In genomic region chr2:102141011-102141914, GRCh38 we compare ENCODE assay signal across 9 cellular contexts. TPM values are rescaled to one million over a fixed set of nuclear protein-coding genes. Genes with fewer than 3 reads are reported as not detected.
DNase-seq lines count a peak whose midpoint lies in the region; TF ChIP-seq lines count a peak whose summit lies in the region.
"Had no signal": no experiment of that assay in that cellular context is flagged by ENCODE, and none has a peak within 500 bp of the region (broad histone marks: within the 10 kb centered on the region; RNA-seq: fewer than 3 reads in every experiment).

No MANE protein-coding gene starts in this region.

- intact Hi-C loops in tibial artery (cut with DNase I; ENCODE audit: low total_unique reads): loop anchor here (10.0 kb wide), 1 partner anchor 76 kb away; no protein-coding TSS in a partner anchor

- no peak for TF ChIP-seq CTCF in tibial artery (IDR thresholded peaks at IDR 0.05)

- peak overlapping the region; percentile 79 to 85 for H3K18ac ChIP-seq in mesenchymal stem cell (ENCODE audit: low read depth in 1 of 2, low read length in 2 of 2)

- 63% methylated on average over 12 of the region's 13 CpGs for whole genome bisulfite sequencing in mesenchymal stem cell

- H3K14ac ChIP-seq in mesenchymal stem cell (ENCODE audit: low read length in 2 of 2): no peak overlapping the region

- peaks cover 17% of the 10 kb centered on the region for H3K9me3 ChIP-seq in mesenchymal stem cell (ENCODE audit: control insufficient read depth, low read length)
- peaks cover 0 to 12% (median 12%) of the 10 kb centered on the region in 3 donors for H3K9me3 ChIP-seq in tibial artery

- H3K27ac Mint-ChIP-seq in activated T-cell treated with anti-CD3 and anti-CD28 coated beads, Interleukin-2, amount 50 U/mL, for 24 hours: peak overlapping the region; percentile 26
- no peak overlapping the region for H3K27ac Mint-ChIP-seq in activated naive CD8-positive, alpha-beta T cell treated with anti-CD3 and anti-CD28 coated beads for 36 hours

- no peak overlapping the region for H3K4me2 ChIP-seq in mesenchymal stem cell (ENCODE audit: low read length, poor library complexity, severe bottlenecking)

- no peak overlapping the region for H2AK5ac ChIP-seq in mesenchymal stem cell (ENCODE audit: low read length, severe bottlenecking)

- no peak overlapping the region for H3K23ac ChIP-seq in mesenchymal stem cell (ENCODE audit: low read length in 2 of 2)

- no peak overlapping the region for H2BK5ac ChIP-seq in mesenchymal stem cell (ENCODE audit: low read depth, low read length, poor library complexity, severe bottlenecking)

- H3K4me3 ChIP-seq in mesenchymal stem cell (ENCODE audit: insufficient read depth in 1 of 2, low read depth in 1 of 2, low read length in 2 of 2) (peak overlapping the region in 1 of 2 experiments; percentile 83), tibial artery (peak overlapping the region; percentile 66 to 69)

- peaks cover 42% of the 10 kb centered on the region for H3K27me3 Mint-ChIP-seq in activated T-cell treated with anti-CD3 and anti-CD28 coated beads, Interleukin-2, amount 50 U/mL, for 24 hours
- H3K27me3 Mint-ChIP-seq in activated naive CD8-positive, alpha-beta T cell treated with anti-CD3 and anti-CD28 coated beads for 36 hours: peaks cover 40% of the 10 kb centered on the region

- H3K27me3 ChIP-seq in mesenchymal stem cell (ENCODE audit: control insufficient read depth in 1 of 2, insufficient read depth in 1 of 2, low read length in 2 of 2) (no peaks in the 10 kb centered on the region), tibial artery (no peaks in the 10 kb centered on the region)

- H2BK12ac ChIP-seq in mesenchymal stem cell (ENCODE audit: low read length in 2 of 2): peak overlapping the region; percentile 41 to 95

- peaks cover 65% of the 10 kb centered on the region for H3K4me1 Mint-ChIP-seq in activated T-cell treated with anti-CD3 and anti-CD28 coated beads, Interleukin-2, amount 50 U/mL, for 24 hours (ENCODE audit: low read depth)
- peaks cover 39% of the 10 kb centered on the region for H3K4me1 Mint-ChIP-seq in activated naive CD8-positive, alpha-beta T cell treated with anti-CD3 and anti-CD28 coated beads for 36 hours

- H3K27ac ChIP-seq in mesenchymal stem cell (ENCODE audit: low read length, poor library complexity, severe bottlenecking) (no peak overlapping the region), tibial artery (peak overlapping the region; percentile 87 to 91)

- H3K4ac ChIP-seq in mesenchymal stem cell (ENCODE audit: low read depth in 1 of 2, low read length in 2 of 2): peak overlapping the region; percentile 84 to 87

- peak overlapping the region; percentile 75 for H3K4me3 Mint-ChIP-seq in activated T-cell treated with anti-CD3 and anti-CD28 coated beads, Interleukin-2, amount 50 U/mL, for 24 hours
- no peak overlapping the region for H3K4me3 Mint-ChIP-seq in activated naive CD8-positive, alpha-beta T cell treated with anti-CD3 and anti-CD28 coated beads for 36 hours

- peaks cover 9% of the 10 kb centered on the region for H3K79me1 ChIP-seq in mesenchymal stem cell (replicated peaks; ENCODE audit: low read length, poor library complexity, severe bottlenecking)

- DNase-seq in activated T-cell treated with anti-CD3 and anti-CD28 coated beads, Interleukin-2, amount 50 U/mL, for 24 hours: no peak
- no peak for DNase-seq in activated T-cell treated with anti-CD3 and anti-CD28 coated beads, Interleukin-2, amount 50 U/mL, for 48 hours
- DNase-seq in dedifferentiated amniotic fluid mesenchymal stem cell (ENCODE audit: extremely low spot score) (peak; percentile 48), mesenchymal stem cell (peak; percentile 95), tibial artery (no peak), CD1c-positive myeloid dendritic cell (ENCODE audit: extremely low spot score) (no peak), GM19238 (ENCODE audit: insufficient read length, low spot score) (no peak)
- no peak for DNase-seq in activated naive CD8-positive, alpha-beta T cell treated with anti-CD3 and anti-CD28 coated beads for 36 hours

- peak overlapping the region; percentile 98 for H3K9ac ChIP-seq in mesenchymal stem cell (ENCODE audit: low read length)

- H3K36me3 ChIP-seq in mesenchymal stem cell (ENCODE audit: control insufficient read depth in 1 of 2, insufficient read depth in 2 of 2, low read depth in 1 of 2, low read length in 2 of 2) (peaks cover 7 to 22% of the 10 kb centered on the region in 2 experiments), tibial artery (peaks cover 9 to 16% (median 11%) of the 10 kb centered on the region in 3 donors)

- peak overlapping the region; percentile 75 for H2BK15ac ChIP-seq in mesenchymal stem cell (ENCODE audit: low read depth, poor library complexity, severe bottlenecking)

- H3K36me3 Mint-ChIP-seq in activated T-cell treated with anti-CD3 and anti-CD28 coated beads, Interleukin-2, amount 50 U/mL, for 24 hours (ENCODE audit: low read depth): peaks cover 88% of the 10 kb centered on the region
- peaks cover 64% of the 10 kb centered on the region for H3K36me3 Mint-ChIP-seq in activated naive CD8-positive, alpha-beta T cell treated with anti-CD3 and anti-CD28 coated beads for 36 hours

- no peak overlapping the region for H2AFZ ChIP-seq in mesenchymal stem cell (ENCODE audit: low read depth, low read length)

- peak overlapping the region; percentile 74 for H4K91ac ChIP-seq in mesenchymal stem cell (ENCODE audit: low read length)

- peak overlapping the region; percentile 19 for H2BK120ac ChIP-seq in mesenchymal stem cell (ENCODE audit: low read depth, low read length)

- H3K4me1 ChIP-seq in mesenchymal stem cell (ENCODE audit: control insufficient read depth, insufficient read depth, low read depth, low read length) (peaks cover 8% of the 10 kb centered on the region), tibial artery (peaks cover 0 to 12% (median 6%) of the 10 kb centered on the region in 4 donors)

- peak overlapping the region; percentile 66 for H4K8ac ChIP-seq in mesenchymal stem cell (ENCODE audit: low read length)

- H3K9me3 Mint-ChIP-seq in activated T-cell treated with anti-CD3 and anti-CD28 coated beads, Interleukin-2, amount 50 U/mL, for 24 hours: peaks cover 57% of the 10 kb centered on the region
- peaks cover 56% of the 10 kb centered on the region for H3K9me3 Mint-ChIP-seq in activated naive CD8-positive, alpha-beta T cell treated with anti-CD3 and anti-CD28 coated beads for 36 hours

RNA-seq across cellular contexts. Expression of gene IL1R1, which starts 1.3 kb away (rescaled TPM):
- polyA plus RNA-seq in mesenchymal stem cell (2013, experiment 1 of 2): 378 TPM
- polyA plus RNA-seq in mesenchymal stem cell (2013, experiment 2 of 2): 388 TPM
- 1 to 10 TPM in 1 of 2 experiments, under 1 TPM in 1; 0.70 to 1.2 TPM for total RNA-seq in activated naive CD8-positive, alpha-beta T cell treated with anti-CD3 and anti-CD28 coated beads for 36 hours

RNA-seq across cellular contexts. Expression of gene IL1RL2, which starts 45.6 kb away (rescaled TPM):
- 0.06 TPM for polyA plus RNA-seq in mesenchymal stem cell (2013, experiment 1 of 2)
- 0.12 TPM for polyA plus RNA-seq in mesenchymal stem cell (2013, experiment 2 of 2)
- total RNA-seq in activated naive CD8-positive, alpha-beta T cell treated with anti-CD3 and anti-CD28 coated beads for 36 hours: under 1 TPM in 1 of 2 experiments, not detected in 1; 0.25 TPM
- total RNA-seq: A673 had no signal

Comparison
In these comparisons a context has a peak if more than half of its experiments do, and no peak if none do; other contexts are left out.
1. DNase-seq: peak in dedifferentiated amniotic fluid mesenchymal stem cell (single experiment) and mesenchymal stem cell (single experiment); none in activated T-cell treated with anti-CD3 and anti-CD28 coated beads, Interleukin-2, amount 50 U/mL, for 24 hours (single experiment), activated T-cell treated with anti-CD3 and anti-CD28 coated beads, Interleukin-2, amount 50 U/mL, for 48 hours (0 of 2), tibial artery (0 of 2), CD1c-positive myeloid dendritic cell (single experiment), GM19238 (single experiment) and activated naive CD8-positive, alpha-beta T cell treated with anti-CD3 and anti-CD28 coated beads for 36 hours (single experiment).